In genomic region chr7:111330235-111330523, GRCh38 we compare ENCODE assay signal across 9 cellular contexts.
"Had no signal": no experiment of that assay in that cellular context is flagged by ENCODE, and none has a peak within 500 bp of the region (broad histone marks: within the 10 kb centered on the region; RNA-seq: fewer than 3 reads in every experiment).

No MANE protein-coding gene starts in this region.

- H2AFZ ChIP-seq: GM23248 had no signal

- H3K4me3 Mint-ChIP-seq: HFFc6, IgD-negative memory B cell had no signal

- H3K9ac ChIP-seq: GM23248 had no signal

- H3K9me3 Mint-ChIP-seq: HFFc6 had no signal

- H3K27me3 Mint-ChIP-seq: IgD-negative memory B cell had no signal

- H3K9me3 ChIP-seq: HAP-1 had no signal

- H3K4me1 ChIP-seq: HAP-1 had no signal

- H3K27ac ChIP-seq: GM23248, HL-60 had no signal

- H3K4me3 ChIP-seq: GM23248, HAP-1 had no signal

- FAIRE-seq: HepG2 had no signal

- ATAC-seq: HCT116, HepG2 had no signal

- H3K36me3 ChIP-seq: HAP-1 had no signal

- H3K27ac Mint-ChIP-seq: HFFc6 had no signal

- DNase-seq: GOT3, H7 had no signal
